ENCODE assay signal across 1 cellular context in genomic region chr3:52298147-52299098, GRCh38.
TF ChIP-seq lines count a peak whose summit lies in the region.

No MANE protein-coding gene starts in this region.

TF ChIP-seq in HepG2, 621 proteins besides CTCF, POLR2A, EP300 and RAD21:
- TF ChIP-seq AGO2 (optimal IDR thresholded peaks at IDR 0.05; ENCODE audit: low read depth, low read length) (peak; percentile 93), ZNF790 (CRISPR knock-in tag; IDR thresholded peaks at IDR 0.05; ENCODE audit: borderline replicate concordance) (no peak), ZKSCAN8 (CRISPR knock-in tag; IDR thresholded peaks at IDR 0.05; ENCODE audit: borderline replicate concordance) (no peak), IRX3 (CRISPR knock-in tag; IDR thresholded peaks at IDR 0.05; ENCODE audit: borderline replicate concordance, low read depth) (no peak), PCBP1 (IDR thresholded peaks at IDR 0.05; ENCODE audit: borderline replicate concordance, low read depth, low read length) (0 out of 2 replicates have a peak, but pooled peaks have one; percentile 3), NFRKB (IDR thresholded peaks at IDR 0.05) (no peak), ZNF672 (CRISPR knock-in tag; IDR thresholded peaks at IDR 0.05) (0 out of 2 replicates have a peak, but pooled peaks have one; percentile 57), RCOR2 (CRISPR knock-in tag; IDR thresholded peaks at IDR 0.05) (no peak), ZNF446 (CRISPR knock-in tag; IDR thresholded peaks at IDR 0.05) (no peak; the same call in 1 of the 2 replicates), ZNF260 (CRISPR knock-in tag; IDR thresholded peaks at IDR 0.05; ENCODE audit: borderline replicate concordance, low read depth) (no peak), E2F2 (CRISPR knock-in tag; IDR thresholded peaks at IDR 0.05; ENCODE audit: borderline replicate concordance) (no peak), GLMP (CRISPR knock-in tag; IDR thresholded peaks at IDR 0.05; ENCODE audit: borderline replicate concordance) (no peak), HHEX (CRISPR knock-in tag; IDR thresholded peaks at IDR 0.05) (no peak), PCBP2 (optimal IDR thresholded peaks at IDR 0.05; ENCODE audit: low read depth, low read length, poor library complexity, severe bottlenecking) (peak; percentile 69), ZFP36L1 (CRISPR knock-in tag; IDR thresholded peaks at IDR 0.05) (no peak), SRSF4 (IDR thresholded peaks at IDR 0.05; ENCODE audit: low read depth, low read length, poor library complexity, severe bottlenecking) (no peak), FOXO1 (CRISPR knock-in tag; IDR thresholded peaks at IDR 0.05) (no peak), ZNF891 (CRISPR knock-in tag; IDR thresholded peaks at IDR 0.05) (no peak), ZNF30 (CRISPR knock-in tag; IDR thresholded peaks at IDR 0.05) (no peak), ZNF660 (CRISPR knock-in tag; IDR thresholded peaks at IDR 0.05; ENCODE audit: borderline replicate concordance, low read depth) (no peak), JUNB (CRISPR knock-in tag; IDR thresholded peaks at IDR 0.05; ENCODE audit: borderline replicate concordance) (peak; percentile 25; the same call in 1 of the 2 replicates), AGO1 (IDR thresholded peaks at IDR 0.05; ENCODE audit: low read depth, low read length, poor library complexity, severe bottlenecking) (peak; percentile 91), ZNF326 (CRISPR knock-in tag; IDR thresholded peaks at IDR 0.05; ENCODE audit: borderline replicate concordance) (peak; percentile 84; the same call in 1 of the 2 replicates), PBX2 (CRISPR knock-in tag; IDR thresholded peaks at IDR 0.05) (no peak), MAZ (IDR thresholded peaks at IDR 0.05; ENCODE audit: borderline replicate concordance, low read depth, low read length) (no peak), MAZ (CRISPR knock-in tag; IDR thresholded peaks at IDR 0.05; ENCODE audit: low read depth) (no peak), ZSCAN22 (CRISPR knock-in tag; IDR thresholded peaks at IDR 0.05) (no peak), ZNF784 (CRISPR knock-in tag; IDR thresholded peaks at IDR 0.05; ENCODE audit: borderline replicate concordance) (no peak), NKX3-1 (CRISPR knock-in tag; IDR thresholded peaks at IDR 0.05) (no peak), HNRNPL (IDR thresholded peaks at IDR 0.05; ENCODE audit: low read depth, low read length) (peak; percentile 15; the same call in 1 of the 2 replicates), ZNF264 (CRISPR knock-in tag; IDR thresholded peaks at IDR 0.05) (no peak), ZBTB46 (CRISPR knock-in tag; IDR thresholded peaks at IDR 0.05; ENCODE audit: borderline replicate concordance) (no peak), NPAS2 (CRISPR knock-in tag; IDR thresholded peaks at IDR 0.05; ENCODE audit: borderline replicate concordance) (no peak), PRPF4 (IDR thresholded peaks at IDR 0.05; ENCODE audit: low read depth, low read length, poor library complexity, severe bottlenecking) (peak; percentile 42), ZNF773 (CRISPR knock-in tag; IDR thresholded peaks at IDR 0.05; ENCODE audit: borderline replicate concordance) (no peak), ZFP91 (CRISPR knock-in tag; IDR thresholded peaks at IDR 0.05; ENCODE audit: borderline replicate concordance) (peak; percentile 16; the same call in 1 of the 2 replicates), AHR (CRISPR knock-in tag; IDR thresholded peaks at IDR 0.05) (no peak)
